18 cellular contexts compared by ENCODE assay signal in genomic region chr22:30490399-30490798, GRCh38. TPM values are rescaled to one million over a fixed set of nuclear protein-coding genes. Genes with fewer than 3 reads are reported as not detected.
DNase-seq lines count a peak whose midpoint lies in the region; FAIRE-seq and TF ChIP-seq lines count a peak whose summit lies in the region.
"Had no signal": no experiment of that assay in that cellular context is flagged by ENCODE, and none has a peak within 500 bp of the region (broad histone marks: within the 10 kb centered on the region; RNA-seq: fewer than 3 reads in every experiment).

No MANE protein-coding gene starts in this region.

- H3K4me3 ChIP-seq in GM12864 (ENCODE audit: low read depth, low read length) (no peak overlapping the region), bronchial epithelial cell (ENCODE audit: low read depth, low read length) (no peak overlapping the region)

- TF ChIP-seq RAD21 in Ishikawa (IDR thresholded peaks at IDR 0.05; ENCODE audit: low read depth), result peak; percentile 36; the same call in 1 of the 2 replicates

- FAIRE-seq in bronchial epithelial cell (lab: Jason Lieb, UNC), result no peak

- H3K27me3 ChIP-seq in bronchial epithelial cell (ENCODE audit: control insufficient read depth, insufficient read depth, low read length), result peaks cover 1% of the 10 kb centered on the region

- DNase-seq in GM12864 (ENCODE audit: low read depth) (no peak), bronchial epithelial cell (ENCODE audit: low read depth) (no peak), progenitor cell of endocrine pancreas (ENCODE audit: low spot score, unreplicated experiment) (no peak), NCI-H146 (lab: John Stamatoyannopoulos, UW) (no peak), UCSD-AML1 (lab: John Stamatoyannopoulos, UW; ENCODE audit: unreplicated experiment) (no peak), EL (no peak), germinal center (ENCODE audit: low spot score) (no peak)
- DNase-seq: activated CD4-positive, alpha-beta T cell treated with anti-CD3 and anti-CD28 coated beads, Interleukin-2, amount 50 U/mL, for 1 hour; amygdala; CD8-positive, alpha-beta T cell; NCI-H1694 treated with DMSO at 0.1 percent for 48 hours; NCI-H524; stimulated activated naive CD4-positive, alpha-beta T cell treated with Interleukin-2 at 50 U/mL for 16 hours; T-helper 2 cell had no signal

- no peaks in the 10 kb centered on the region for H3K36me3 ChIP-seq in bronchial epithelial cell (ENCODE audit: control insufficient read depth, insufficient read depth, low read length)

- TF ChIP-seq CTCF in GM12864 (IDR thresholded peaks at IDR 0.05; ENCODE audit: low read depth, low read length, missing control alignments) (peak; percentile 19), bronchial epithelial cell (IDR thresholded peaks at IDR 0.05; ENCODE audit: insufficient read depth, low read length, severe bottlenecking) (peak; percentile 24), progenitor cell of endocrine pancreas (IDR thresholded peaks at IDR 0.05; ENCODE audit: unreplicated experiment) (peak; percentile 19)

- H3K27ac Mint-ChIP-seq in progenitor cell of endocrine pancreas, result no peak overlapping the region
- H3K27ac Mint-ChIP-seq: activated T-helper 17 cell treated with anti-CD3 and anti-CD28 coated beads, Interleukin-2, amount 50 U/mL, for 72 hours; CD8-positive, alpha-beta T cell; IgD-negative memory B cell had no signal

- H3K27me3 Mint-ChIP-seq in progenitor cell of endocrine pancreas, result peaks cover 6% of the 10 kb centered on the region

- no peak overlapping the region for H3K4me3 Mint-ChIP-seq in progenitor cell of endocrine pancreas (ENCODE audit: low read depth)
- H3K4me3 Mint-ChIP-seq: activated T-helper 17 cell treated with anti-CD3 and anti-CD28 coated beads, Interleukin-2, amount 50 U/mL, for 72 hours; CD8-positive, alpha-beta T cell; IgD-negative memory B cell; neural crest cell had no signal

- no peaks in the 10 kb centered on the region for H3K36me3 Mint-ChIP-seq in progenitor cell of endocrine pancreas (ENCODE audit: insufficient read depth)
- H3K36me3 Mint-ChIP-seq: CD8-positive, alpha-beta T cell had no signal

- no peak for TF ChIP-seq EP300 in Ishikawa (IDR thresholded peaks at IDR 0.05; ENCODE audit: borderline replicate concordance)

- H3K4me1 Mint-ChIP-seq in progenitor cell of endocrine pancreas (ENCODE audit: low read depth), result no peaks in the 10 kb centered on the region
- H3K4me1 Mint-ChIP-seq: activated T-helper 17 cell treated with anti-CD3 and anti-CD28 coated beads, Interleukin-2, amount 50 U/mL, for 72 hours; IgD-negative memory B cell; neural crest cell had no signal

- no peaks in the 10 kb centered on the region for H3K9me3 Mint-ChIP-seq in progenitor cell of endocrine pancreas (ENCODE audit: low read depth)
- H3K9me3 Mint-ChIP-seq: activated T-helper 17 cell treated with anti-CD3 and anti-CD28 coated beads, Interleukin-2, amount 50 U/mL, for 72 hours; CD8-positive, alpha-beta T cell; IgD-negative memory B cell; neural crest cell had no signal

TF ChIP-seq in Ishikawa, 13 proteins besides CTCF, POLR2A, EP300 and RAD21:
- TF ChIP-seq REST (IDR thresholded peaks at IDR 0.05; ENCODE audit: low read depth) (no peak), EGR1 (IDR thresholded peaks at IDR 0.05) (no peak), YY1 (IDR thresholded peaks at IDR 0.05; ENCODE audit: low read depth) (no peak), CEBPB (IDR thresholded peaks at IDR 0.05) (no peak), FOXM1 (IDR thresholded peaks at IDR 0.05; ENCODE audit: borderline replicate concordance, low read depth) (no peak), USF1 (IDR thresholded peaks at IDR 0.05) (no peak), ZBTB7A (IDR thresholded peaks at IDR 0.05; ENCODE audit: low read depth) (no peak), TAF1 (IDR thresholded peaks at IDR 0.05; ENCODE audit: low read depth) (no peak), CREB1 (IDR thresholded peaks at IDR 0.05; ENCODE audit: low read depth) (no peak), NFIC (IDR thresholded peaks at IDR 0.05) (no peak), TEAD4 (IDR thresholded peaks at IDR 0.05) (no peak), MAX (IDR thresholded peaks at IDR 0.05) (no peak), TCF12 (IDR thresholded peaks at IDR 0.05; ENCODE audit: low read depth) (no peak)

RNA-seq across cellular contexts. Expression of gene SEC14L4, which starts 15.1 kb away (rescaled TPM):
- total RNA-seq in bronchial epithelial cell (under 0.01 TPM in 1 of 2 replicates, not detected in the other), progenitor cell of endocrine pancreas (0.31 and 0.46 TPM in 2 replicates)
- total RNA-seq: activated T-helper 17 cell treated with anti-CD3 and anti-CD28 coated beads, Interleukin-2, amount 50 U/mL, for 72 hours; CD8-positive, alpha-beta T cell had no signal

RNA-seq across cellular contexts. Expression of gene SEC14L3, which starts 18.6 kb away (rescaled TPM):
- not detected in 2 replicates for total RNA-seq in bronchial epithelial cell
- not detected in 2 replicates for total RNA-seq in progenitor cell of endocrine pancreas
- total RNA-seq: activated T-helper 17 cell treated with anti-CD3 and anti-CD28 coated beads, Interleukin-2, amount 50 U/mL, for 72 hours; CD8-positive, alpha-beta T cell; neural crest cell had no signal

RNA-seq across cellular contexts. Expression of gene SEC14L6, which starts 56.1 kb away (rescaled TPM):
- total RNA-seq in bronchial epithelial cell (not detected in 2 replicates), progenitor cell of endocrine pancreas (3.7 and 4.8 TPM in 2 replicates)
- total RNA-seq: activated T-helper 17 cell treated with anti-CD3 and anti-CD28 coated beads, Interleukin-2, amount 50 U/mL, for 72 hours; CD8-positive, alpha-beta T cell had no signal
